ENCODE assay signal across 3 cellular contexts in genomic region chr6:123240626-123241025, GRCh38.
A peak's percentile ranks its signal among the peaks of the same experiment; 100 is the strongest.
TF ChIP-seq lines count a peak whose summit lies in the region.

No MANE protein-coding gene starts in this region.

TF ChIP-seq in HepG2, 621 proteins besides CTCF, POLR2A, EP300 and RAD21:
- TF ChIP-seq DR1 (CRISPR knock-in tag; IDR thresholded peaks at IDR 0.05): no peak
- no peak for TF ChIP-seq ZFX (CRISPR knock-in tag; IDR thresholded peaks at IDR 0.05; ENCODE audit: low read depth)
- TF ChIP-seq TEAD2 (CRISPR knock-in tag; IDR thresholded peaks at IDR 0.05): no peak
- TF ChIP-seq MAFK (conservative IDR thresholded peaks at IDR 0.05 in 1 of 2, IDR thresholded peaks at IDR 0.05 in 1 of 2; ENCODE audit: low read length in 2 of 2): peak; percentile 91 to 95
- no peak for TF ChIP-seq HOXD1 (CRISPR knock-in tag; IDR thresholded peaks at IDR 0.05)
- TF ChIP-seq CHD4 (IDR thresholded peaks at IDR 0.05; ENCODE audit: borderline replicate concordance, low read length): no peak
- no peak for TF ChIP-seq TERF1 (CRISPR knock-in tag; IDR thresholded peaks at IDR 0.05)
- TF ChIP-seq THAP8 (CRISPR knock-in tag; IDR thresholded peaks at IDR 0.05; ENCODE audit: borderline replicate concordance): no peak
- TF ChIP-seq MAFF (IDR thresholded peaks at IDR 0.05; ENCODE audit: low read depth, low read length): peak; percentile 90
- TF ChIP-seq HOXA9 (CRISPR knock-in tag; IDR thresholded peaks at IDR 0.05; ENCODE audit: borderline replicate concordance): no peak

TF ChIP-seq in IMR-90, 13 proteins besides CTCF, POLR2A, EP300 and RAD21:
- TF ChIP-seq MAZ (IDR thresholded peaks at IDR 0.05; ENCODE audit: borderline replicate concordance, low read depth, low read length): no peak
- TF ChIP-seq MAFK (IDR thresholded peaks at IDR 0.05; ENCODE audit: low read depth, low read length): peak; percentile 85

TF ChIP-seq in K562, 482 proteins besides CTCF, POLR2A, EP300 and RAD21:
- no peak for TF ChIP-seq MXD1 (CRISPR knock-in tag; IDR thresholded peaks at IDR 0.05; ENCODE audit: borderline replicate concordance, poor library complexity, severe bottlenecking)
- peak; percentile 58 for TF ChIP-seq C11orf30 (IDR thresholded peaks at IDR 0.05; ENCODE audit: low read depth)
- no peak for TF ChIP-seq ZNF274 (IDR thresholded peaks at IDR 0.05; ENCODE audit: borderline replicate concordance, low read depth, low read length)
- no peak for TF ChIP-seq SNIP1 (IDR thresholded peaks at IDR 0.05; ENCODE audit: low read depth)
- peak; percentile 90 for TF ChIP-seq ZNF316 (IDR thresholded peaks at IDR 0.05)
- peak; percentile 56 for TF ChIP-seq MAFK (IDR thresholded peaks at IDR 0.05; ENCODE audit: low read length)
- TF ChIP-seq TAF15 (IDR thresholded peaks at IDR 0.05; ENCODE audit: low read depth, low read length): no peak
- TF ChIP-seq MAFF (IDR thresholded peaks at IDR 0.05; ENCODE audit: low read length): peak; percentile 74
- no peak for TF ChIP-seq HBP1 (CRISPR knock-in tag; IDR thresholded peaks at IDR 0.05)
- TF ChIP-seq HDAC8 (tag; IDR thresholded peaks at IDR 0.05): no peak
- TF ChIP-seq ZNF445 (CRISPR knock-in tag; IDR thresholded peaks at IDR 0.05; ENCODE audit: low read depth): no peak
- TF ChIP-seq ATF6 (CRISPR knock-in tag; IDR thresholded peaks at IDR 0.05): no peak
